In the genomic region with DNA sequence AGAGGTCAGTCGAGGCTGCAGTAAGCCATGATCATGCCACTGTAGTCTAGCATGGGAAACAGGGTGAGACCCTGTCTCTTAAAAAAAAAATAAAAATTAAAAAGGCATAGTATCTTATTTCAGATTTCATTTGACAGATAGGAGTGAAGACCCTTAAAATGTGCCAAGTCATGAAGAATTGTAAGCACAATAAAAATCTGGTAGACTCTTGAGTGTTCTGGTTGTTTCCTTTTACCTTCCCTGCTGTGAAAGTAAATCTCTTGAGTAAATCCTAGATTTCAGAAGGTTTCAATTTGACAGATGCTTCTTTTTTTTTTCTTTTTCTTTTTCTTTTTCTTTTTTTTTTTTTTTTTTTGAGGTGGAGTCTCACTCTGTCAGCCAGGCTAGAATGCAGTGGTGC, we compare ENCODE assay signal across 29 cellular contexts.
"Had no signal": no experiment of that assay in that cellular context is flagged by ENCODE, and none has a peak within 500 bp of the region (broad histone marks: within the 10 kb centered on the region; RNA-seq: fewer than 3 reads in every experiment).

No MANE protein-coding gene starts in this region.

- H3K4me3 ChIP-seq: colonic mucosa, esophagus muscularis mucosa, gastroesophageal sphincter, heart left ventricle, left lung, mucosa of descending colon, smooth muscle cell, testis, tibial nerve, upper lobe of right lung, uterus had no signal

- H3K27me3 Mint-ChIP-seq: dendritic cell treated with granulocyte-macrophage colony-stimulating factor and Interleukin-4, amounts not matched to agents 40 ng/mL and 50 ng/mL, for 4 days; naive B cell; natural killer cell treated with Interleukin-12 subunit alpha and Interleukin-12 subunit beta and Interleukin-15 and Interleukin-18, amount 100 ng/mL, for 72 hours; progenitor cell of endocrine pancreas; stimulated activated memory B cell treated with anti-CD40 and anti-IgM and Interleukin-4, amounts not matched to agents 10 μg/mL and 1 μg/mL and 100 μg/mL, for 72 hours had no signal

- H3K9me3 Mint-ChIP-seq: dendritic cell treated with granulocyte-macrophage colony-stimulating factor and Interleukin-4, amounts not matched to agents 40 ng/mL and 50 ng/mL, for 4 days; natural killer cell treated with Interleukin-12 subunit alpha and Interleukin-12 subunit beta and Interleukin-15 and Interleukin-18, amount 100 ng/mL, for 72 hours; stimulated activated memory B cell treated with anti-CD40 and anti-IgM and Interleukin-4, amounts not matched to agents 10 μg/mL and 1 μg/mL and 100 μg/mL, for 72 hours had no signal

- H3K27me3 ChIP-seq: colonic mucosa, esophagus muscularis mucosa, foreskin keratinocyte, gastroesophageal sphincter, heart left ventricle, left lung, testis, tibial nerve, upper lobe of right lung, uterus had no signal

- ATAC-seq: foreskin keratinocyte; gastroesophageal sphincter; heart left ventricle; left cardiac atrium; left lung; mucosa of descending colon; natural killer cell treated with Interleukin-12 subunit alpha and Interleukin-12 subunit beta and Interleukin-15 and Interleukin-18, amount 100 ng/mL, for 72 hours; sciatic nerve; stimulated activated memory B cell treated with anti-CD40 and anti-IgM and Interleukin-4, amounts not matched to agents 10 μg/mL and 1 μg/mL and 100 μg/mL, for 72 hours; stimulated activated naive CD8-positive, alpha-beta T cell treated with anti-CD3 and anti-CD28 coated beads, Interleukin-15, Interleukin-2, amounts not matched to agents 100 U/mL and 50 U/mL, for 24 hours; upper lobe of right lung had no signal

- H3K9me3 ChIP-seq: colonic mucosa, esophagus muscularis mucosa, gastroesophageal sphincter, heart left ventricle, left lung, mucosa of descending colon, testis, tibial nerve, upper lobe of right lung, uterus had no signal

- H3K4me1 Mint-ChIP-seq: mesothelial cell of epicardium; stimulated activated memory B cell treated with anti-CD40 and anti-IgM and Interleukin-4, amounts not matched to agents 10 μg/mL and 1 μg/mL and 100 μg/mL, for 72 hours had no signal

- H3K27ac ChIP-seq: colonic mucosa, esophagus muscularis mucosa, foreskin keratinocyte, gastroesophageal sphincter, heart left ventricle, left lung, neural progenitor cell, parathyroid adenoma, testis, tibial nerve, upper lobe of right lung, uterus had no signal

- DNase-seq: colonic mucosa; effector CD8-positive, alpha-beta T cell; foreskin keratinocyte; heart left ventricle; hippocampal formation; left cardiac atrium; left lung; mesenchymal stem cell; mucosa of descending colon; naive B cell; stimulated activated CD4-positive, alpha-beta T cell treated with anti-CD3 and anti-CD28 coated beads, Interleukin-2, amount 100 ng/mL, for 24 hours; stimulated activated CD4-positive, alpha-beta T cell treated with anti-CD3 and anti-CD28 coated beads, Interleukin-4, amount 100 ng/mL, for 24 hours; stimulated activated naive CD8-positive, alpha-beta T cell treated with anti-CD3 and anti-CD28 coated beads, Interleukin-15, Interleukin-2, amounts not matched to agents 100 U/mL and 50 U/mL, for 24 hours; substantia nigra; testis; upper lobe of right lung; uterus had no signal

- H3K4me3 Mint-ChIP-seq: dendritic cell treated with granulocyte-macrophage colony-stimulating factor and Interleukin-4, amounts not matched to agents 40 ng/mL and 50 ng/mL, for 4 days; mesothelial cell of epicardium; naive B cell; natural killer cell treated with Interleukin-12 subunit alpha and Interleukin-12 subunit beta and Interleukin-15 and Interleukin-18, amount 100 ng/mL, for 72 hours; neural progenitor cell; stimulated activated memory B cell treated with anti-CD40 and anti-IgM and Interleukin-4, amounts not matched to agents 10 μg/mL and 1 μg/mL and 100 μg/mL, for 72 hours had no signal

- H3K4me1 ChIP-seq: colonic mucosa, esophagus muscularis mucosa, foreskin keratinocyte, gastroesophageal sphincter, heart left ventricle, left lung, parathyroid adenoma, tibial nerve, upper lobe of right lung, uterus had no signal

- H3K36me3 ChIP-seq: colonic mucosa, uterus had no signal

- H3K27ac Mint-ChIP-seq: dendritic cell treated with granulocyte-macrophage colony-stimulating factor and Interleukin-4, amounts not matched to agents 40 ng/mL and 50 ng/mL, for 4 days; mesothelial cell of epicardium; natural killer cell treated with Interleukin-12 subunit alpha and Interleukin-12 subunit beta and Interleukin-15 and Interleukin-18, amount 100 ng/mL, for 72 hours; neural progenitor cell; progenitor cell of endocrine pancreas had no signal
